In the genomic region with DNA sequence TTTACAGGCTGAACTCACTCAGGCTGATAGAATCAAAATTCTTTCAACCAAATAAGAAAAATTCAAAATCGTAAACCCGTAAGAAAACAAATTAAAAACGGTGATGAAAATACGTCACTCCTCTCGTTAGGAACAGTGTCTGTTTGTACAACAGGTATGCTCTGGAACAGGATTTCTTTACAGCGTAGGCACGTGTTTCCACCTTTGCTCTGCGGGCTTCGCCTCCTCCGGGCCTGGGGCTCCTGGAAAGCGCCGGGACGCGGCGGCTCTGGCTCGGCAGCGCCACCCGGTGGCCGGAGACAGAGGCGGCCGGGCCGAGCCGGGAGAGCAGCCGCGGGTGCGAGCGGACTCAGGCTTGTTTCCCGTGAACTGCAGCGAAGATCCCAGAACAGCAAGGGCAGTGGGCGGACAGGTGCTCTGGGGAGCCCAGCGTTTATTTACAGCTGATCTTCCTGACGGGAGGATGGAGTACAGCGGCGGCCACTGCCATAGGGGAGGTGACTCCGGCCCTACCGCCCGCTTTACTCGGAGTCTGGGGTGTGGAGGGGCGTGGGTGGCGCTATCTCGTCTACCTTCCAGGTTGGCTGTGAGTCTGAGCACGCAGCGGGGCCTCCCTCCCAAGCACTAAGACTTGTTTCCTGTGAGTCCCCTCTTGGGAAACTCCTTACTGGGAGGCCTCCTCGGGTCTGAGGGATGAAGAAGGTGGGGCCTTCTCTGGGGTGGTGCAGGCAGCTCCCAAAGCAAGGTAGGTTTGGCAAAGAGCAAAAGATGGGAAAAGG, we compare ENCODE assay signal across 1 cellular context.
A peak's percentile ranks its signal among the peaks of the same experiment; 100 is the strongest.
TF ChIP-seq lines count a peak whose summit lies in the region.

No MANE protein-coding gene starts in this region.

TF ChIP-seq in K562, 482 proteins besides CTCF, POLR2A, EP300 and RAD21 (continued from another document and continues in another):
- TF ChIP-seq, protein P1, sequence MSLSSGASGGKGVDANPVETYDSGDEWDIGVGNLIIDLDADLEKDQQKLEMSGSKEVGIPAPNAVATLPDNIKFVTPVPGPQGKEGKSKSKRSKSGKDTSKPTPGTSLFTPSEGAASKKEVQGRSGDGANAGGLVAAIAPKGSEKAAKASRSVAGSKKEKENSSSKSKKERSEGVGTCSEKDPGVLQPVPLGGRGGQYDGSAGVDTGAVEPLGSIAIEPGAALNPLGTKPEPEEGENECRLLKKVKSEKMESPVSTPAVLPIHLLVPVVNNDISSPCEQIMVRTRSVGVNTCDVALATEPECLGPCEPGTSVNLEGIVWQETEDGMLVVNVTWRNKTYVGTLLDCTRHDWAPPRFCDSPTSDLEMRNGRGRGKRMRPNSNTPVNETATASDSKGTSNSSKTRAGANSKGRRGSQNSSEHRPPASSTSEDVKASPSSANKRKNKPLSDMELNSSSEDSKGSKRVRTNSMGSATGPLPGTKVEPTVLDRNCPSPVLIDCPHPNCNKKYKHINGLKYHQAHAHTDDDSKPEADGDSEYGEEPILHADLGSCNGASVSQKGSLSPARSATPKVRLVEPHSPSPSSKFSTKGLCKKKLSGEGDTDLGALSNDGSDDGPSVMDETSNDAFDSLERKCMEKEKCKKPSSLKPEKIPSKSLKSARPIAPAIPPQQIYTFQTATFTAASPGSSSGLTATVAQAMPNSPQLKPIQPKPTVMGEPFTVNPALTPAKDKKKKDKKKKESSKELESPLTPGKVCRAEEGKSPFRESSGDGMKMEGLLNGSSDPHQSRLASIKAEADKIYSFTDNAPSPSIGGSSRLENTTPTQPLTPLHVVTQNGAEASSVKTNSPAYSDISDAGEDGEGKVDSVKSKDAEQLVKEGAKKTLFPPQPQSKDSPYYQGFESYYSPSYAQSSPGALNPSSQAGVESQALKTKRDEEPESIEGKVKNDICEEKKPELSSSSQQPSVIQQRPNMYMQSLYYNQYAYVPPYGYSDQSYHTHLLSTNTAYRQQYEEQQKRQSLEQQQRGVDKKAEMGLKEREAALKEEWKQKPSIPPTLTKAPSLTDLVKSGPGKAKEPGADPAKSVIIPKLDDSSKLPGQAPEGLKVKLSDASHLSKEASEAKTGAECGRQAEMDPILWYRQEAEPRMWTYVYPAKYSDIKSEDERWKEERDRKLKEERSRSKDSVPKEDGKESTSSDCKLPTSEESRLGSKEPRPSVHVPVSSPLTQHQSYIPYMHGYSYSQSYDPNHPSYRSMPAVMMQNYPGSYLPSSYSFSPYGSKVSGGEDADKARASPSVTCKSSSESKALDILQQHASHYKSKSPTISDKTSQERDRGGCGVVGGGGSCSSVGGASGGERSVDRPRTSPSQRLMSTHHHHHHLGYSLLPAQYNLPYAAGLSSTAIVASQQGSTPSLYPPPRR (CRISPR knock-in tag; IDR thresholded peaks at IDR 0.05; ENCODE audit: borderline replicate concordance): no peak
- TF ChIP-seq RFX5 (IDR thresholded peaks at IDR 0.05; ENCODE audit: low read depth, low read length) (no peak), FOSL1 (tag; conservative IDR thresholded peaks at IDR 0.05) (peak; percentile 37; the same call in 1 of the 2 replicates), PML (IDR thresholded peaks at IDR 0.05; ENCODE audit: low read length) (no peak), ZFPM2 (CRISPR knock-in tag; IDR thresholded peaks at IDR 0.05) (no peak), ZNF583 (CRISPR knock-in tag; IDR thresholded peaks at IDR 0.05) (peak; percentile 94), ZNF76 (CRISPR knock-in tag; IDR thresholded peaks at IDR 0.05; ENCODE audit: borderline replicate concordance) (peak; percentile 93), FOXA3 (CRISPR knock-in tag; conservative IDR thresholded peaks at IDR 0.05 in 1 of 2, IDR thresholded peaks at IDR 0.05 in 1 of 2) (no peak), ZFP1 (CRISPR knock-in tag; IDR thresholded peaks at IDR 0.05) (no peak), NR1H2 (CRISPR knock-in tag; IDR thresholded peaks at IDR 0.05) (no peak), SNRNP70 (optimal IDR thresholded peaks at IDR 0.05; ENCODE audit: low read depth, low read length) (no peak), ZEB2 (IDR thresholded peaks at IDR 0.05) (no peak), DMBX1 (CRISPR knock-in tag; IDR thresholded peaks at IDR 0.05; ENCODE audit: borderline replicate concordance) (peak; percentile 98), ELF2 (CRISPR knock-in tag; IDR thresholded peaks at IDR 0.05) (no peak), CBFA2T2 (conservative IDR thresholded peaks at IDR 0.05) (no peak), KDM4B (IDR thresholded peaks at IDR 0.05; ENCODE audit: borderline replicate concordance in 2 of 2, low read depth in 1 of 2) (no peak), ZNF121 (CRISPR knock-in tag; conservative IDR thresholded peaks at IDR 0.05) (no peak), HNRNPUL1 (IDR thresholded peaks at IDR 0.05; ENCODE audit: low read length) (no peak), GTF2F1 (IDR thresholded peaks at IDR 0.05; ENCODE audit: low read depth, low read length) (no peak), SIX5 (IDR thresholded peaks at IDR 0.05; ENCODE audit: borderline replicate concordance in 1 of 2, insufficient read depth in 1 of 2, low read depth in 1 of 2, low read length in 2 of 2) (no peak), ZBTB17 (CRISPR knock-in tag; IDR thresholded peaks at IDR 0.05) (peak; percentile 50; the same call in 1 of the 2 replicates), CBFB (CRISPR knock-in tag; IDR thresholded peaks at IDR 0.05) (no peak), NFIC (IDR thresholded peaks at IDR 0.05) (no peak; the same call in 1 of the 2 replicates), ZNF184 (CRISPR knock-in tag; IDR thresholded peaks at IDR 0.05) (no peak), SRSF7 (optimal IDR thresholded peaks at IDR 0.05; ENCODE audit: low read depth, low read length) (no peak)
- TF ChIP-seq, protein P2, sequence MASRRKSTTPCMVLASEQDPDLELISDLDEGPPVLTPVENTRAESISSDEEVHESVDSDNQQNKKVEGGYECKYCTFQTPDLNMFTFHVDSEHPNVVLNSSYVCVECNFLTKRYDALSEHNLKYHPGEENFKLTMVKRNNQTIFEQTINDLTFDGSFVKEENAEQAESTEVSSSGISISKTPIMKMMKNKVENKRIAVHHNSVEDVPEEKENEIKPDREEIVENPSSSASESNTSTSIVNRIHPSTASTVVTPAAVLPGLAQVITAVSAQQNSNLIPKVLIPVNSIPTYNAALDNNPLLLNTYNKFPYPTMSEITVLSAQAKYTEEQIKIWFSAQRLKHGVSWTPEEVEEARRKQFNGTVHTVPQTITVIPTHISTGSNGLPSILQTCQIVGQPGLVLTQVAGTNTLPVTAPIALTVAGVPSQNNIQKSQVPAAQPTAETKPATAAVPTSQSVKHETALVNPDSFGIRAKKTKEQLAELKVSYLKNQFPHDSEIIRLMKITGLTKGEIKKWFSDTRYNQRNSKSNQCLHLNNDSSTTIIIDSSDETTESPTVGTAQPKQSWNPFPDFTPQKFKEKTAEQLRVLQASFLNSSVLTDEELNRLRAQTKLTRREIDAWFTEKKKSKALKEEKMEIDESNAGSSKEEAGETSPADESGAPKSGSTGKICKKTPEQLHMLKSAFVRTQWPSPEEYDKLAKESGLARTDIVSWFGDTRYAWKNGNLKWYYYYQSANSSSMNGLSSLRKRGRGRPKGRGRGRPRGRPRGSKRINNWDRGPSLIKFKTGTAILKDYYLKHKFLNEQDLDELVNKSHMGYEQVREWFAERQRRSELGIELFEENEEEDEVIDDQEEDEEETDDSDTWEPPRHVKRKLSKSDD (conservative IDR thresholded peaks at IDR 0.05; ENCODE audit: low read length): 0 out of 2 replicates have a peak, but pooled peaks have one; percentile 10
- TF ChIP-seq, protein P3, sequence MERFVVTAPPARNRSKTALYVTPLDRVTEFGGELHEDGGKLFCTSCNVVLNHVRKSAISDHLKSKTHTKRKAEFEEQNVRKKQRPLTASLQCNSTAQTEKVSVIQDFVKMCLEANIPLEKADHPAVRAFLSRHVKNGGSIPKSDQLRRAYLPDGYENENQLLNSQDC (CRISPR knock-in tag; IDR thresholded peaks at IDR 0.05): no peak
- TF ChIP-seq, protein P4, sequence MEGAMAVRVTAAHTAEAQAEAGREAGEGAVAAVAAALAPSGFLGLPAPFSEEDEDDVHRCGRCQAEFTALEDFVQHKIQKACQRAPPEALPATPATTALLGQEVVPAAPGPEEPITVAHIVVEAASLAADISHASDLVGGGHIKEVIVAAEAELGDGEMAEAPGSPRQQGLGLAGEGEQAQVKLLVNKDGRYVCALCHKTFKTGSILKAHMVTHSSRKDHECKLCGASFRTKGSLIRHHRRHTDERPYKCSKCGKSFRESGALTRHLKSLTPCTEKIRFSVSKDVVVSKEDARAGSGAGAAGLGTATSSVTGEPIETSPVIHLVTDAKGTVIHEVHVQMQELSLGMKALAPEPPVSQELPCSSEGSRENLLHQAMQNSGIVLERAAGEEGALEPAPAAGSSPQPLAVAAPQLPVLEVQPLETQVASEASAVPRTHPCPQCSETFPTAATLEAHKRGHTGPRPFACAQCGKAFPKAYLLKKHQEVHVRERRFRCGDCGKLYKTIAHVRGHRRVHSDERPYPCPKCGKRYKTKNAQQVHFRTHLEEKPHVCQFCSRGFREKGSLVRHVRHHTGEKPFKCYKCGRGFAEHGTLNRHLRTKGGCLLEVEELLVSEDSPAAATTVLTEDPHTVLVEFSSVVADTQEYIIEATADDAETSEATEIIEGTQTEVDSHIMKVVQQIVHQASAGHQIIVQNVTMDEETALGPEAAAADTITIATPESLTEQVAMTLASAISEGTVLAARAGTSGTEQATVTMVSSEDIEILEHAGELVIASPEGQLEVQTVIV (CRISPR knock-in tag; IDR thresholded peaks at IDR 0.05; ENCODE audit: borderline replicate concordance): no peak
- TF ChIP-seq, protein P5, sequence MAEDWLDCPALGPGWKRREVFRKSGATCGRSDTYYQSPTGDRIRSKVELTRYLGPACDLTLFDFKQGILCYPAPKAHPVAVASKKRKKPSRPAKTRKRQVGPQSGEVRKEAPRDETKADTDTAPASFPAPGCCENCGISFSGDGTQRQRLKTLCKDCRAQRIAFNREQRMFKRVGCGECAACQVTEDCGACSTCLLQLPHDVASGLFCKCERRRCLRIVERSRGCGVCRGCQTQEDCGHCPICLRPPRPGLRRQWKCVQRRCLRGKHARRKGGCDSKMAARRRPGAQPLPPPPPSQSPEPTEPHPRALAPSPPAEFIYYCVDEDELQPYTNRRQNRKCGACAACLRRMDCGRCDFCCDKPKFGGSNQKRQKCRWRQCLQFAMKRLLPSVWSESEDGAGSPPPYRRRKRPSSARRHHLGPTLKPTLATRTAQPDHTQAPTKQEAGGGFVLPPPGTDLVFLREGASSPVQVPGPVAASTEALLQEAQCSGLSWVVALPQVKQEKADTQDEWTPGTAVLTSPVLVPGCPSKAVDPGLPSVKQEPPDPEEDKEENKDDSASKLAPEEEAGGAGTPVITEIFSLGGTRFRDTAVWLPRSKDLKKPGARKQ (CRISPR knock-in tag; IDR thresholded peaks at IDR 0.05): peak; percentile 81; the same call in 1 of the 2 replicates
- TF ChIP-seq, protein P6, sequence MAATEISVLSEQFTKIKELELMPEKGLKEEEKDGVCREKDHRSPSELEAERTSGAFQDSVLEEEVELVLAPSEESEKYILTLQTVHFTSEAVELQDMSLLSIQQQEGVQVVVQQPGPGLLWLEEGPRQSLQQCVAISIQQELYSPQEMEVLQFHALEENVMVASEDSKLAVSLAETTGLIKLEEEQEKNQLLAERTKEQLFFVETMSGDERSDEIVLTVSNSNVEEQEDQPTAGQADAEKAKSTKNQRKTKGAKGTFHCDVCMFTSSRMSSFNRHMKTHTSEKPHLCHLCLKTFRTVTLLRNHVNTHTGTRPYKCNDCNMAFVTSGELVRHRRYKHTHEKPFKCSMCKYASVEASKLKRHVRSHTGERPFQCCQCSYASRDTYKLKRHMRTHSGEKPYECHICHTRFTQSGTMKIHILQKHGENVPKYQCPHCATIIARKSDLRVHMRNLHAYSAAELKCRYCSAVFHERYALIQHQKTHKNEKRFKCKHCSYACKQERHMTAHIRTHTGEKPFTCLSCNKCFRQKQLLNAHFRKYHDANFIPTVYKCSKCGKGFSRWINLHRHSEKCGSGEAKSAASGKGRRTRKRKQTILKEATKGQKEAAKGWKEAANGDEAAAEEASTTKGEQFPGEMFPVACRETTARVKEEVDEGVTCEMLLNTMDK (IDR thresholded peaks at IDR 0.05; ENCODE audit: borderline replicate concordance, insufficient read depth, low read depth, low read length, poor library complexity, severe bottlenecking): peak; percentile 31
- TF ChIP-seq, protein P7, sequence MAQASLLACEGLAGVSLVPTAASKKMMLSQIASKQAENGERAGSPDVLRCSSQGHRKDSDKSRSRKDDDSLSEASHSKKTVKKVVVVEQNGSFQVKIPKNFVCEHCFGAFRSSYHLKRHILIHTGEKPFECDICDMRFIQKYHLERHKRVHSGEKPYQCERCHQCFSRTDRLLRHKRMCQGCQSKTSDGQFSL (CRISPR knock-in tag; IDR thresholded peaks at IDR 0.05): no peak
- TF ChIP-seq, protein P7 (tag; IDR thresholded peaks at IDR 0.05): no peak
- TF ChIP-seq, protein P8, sequence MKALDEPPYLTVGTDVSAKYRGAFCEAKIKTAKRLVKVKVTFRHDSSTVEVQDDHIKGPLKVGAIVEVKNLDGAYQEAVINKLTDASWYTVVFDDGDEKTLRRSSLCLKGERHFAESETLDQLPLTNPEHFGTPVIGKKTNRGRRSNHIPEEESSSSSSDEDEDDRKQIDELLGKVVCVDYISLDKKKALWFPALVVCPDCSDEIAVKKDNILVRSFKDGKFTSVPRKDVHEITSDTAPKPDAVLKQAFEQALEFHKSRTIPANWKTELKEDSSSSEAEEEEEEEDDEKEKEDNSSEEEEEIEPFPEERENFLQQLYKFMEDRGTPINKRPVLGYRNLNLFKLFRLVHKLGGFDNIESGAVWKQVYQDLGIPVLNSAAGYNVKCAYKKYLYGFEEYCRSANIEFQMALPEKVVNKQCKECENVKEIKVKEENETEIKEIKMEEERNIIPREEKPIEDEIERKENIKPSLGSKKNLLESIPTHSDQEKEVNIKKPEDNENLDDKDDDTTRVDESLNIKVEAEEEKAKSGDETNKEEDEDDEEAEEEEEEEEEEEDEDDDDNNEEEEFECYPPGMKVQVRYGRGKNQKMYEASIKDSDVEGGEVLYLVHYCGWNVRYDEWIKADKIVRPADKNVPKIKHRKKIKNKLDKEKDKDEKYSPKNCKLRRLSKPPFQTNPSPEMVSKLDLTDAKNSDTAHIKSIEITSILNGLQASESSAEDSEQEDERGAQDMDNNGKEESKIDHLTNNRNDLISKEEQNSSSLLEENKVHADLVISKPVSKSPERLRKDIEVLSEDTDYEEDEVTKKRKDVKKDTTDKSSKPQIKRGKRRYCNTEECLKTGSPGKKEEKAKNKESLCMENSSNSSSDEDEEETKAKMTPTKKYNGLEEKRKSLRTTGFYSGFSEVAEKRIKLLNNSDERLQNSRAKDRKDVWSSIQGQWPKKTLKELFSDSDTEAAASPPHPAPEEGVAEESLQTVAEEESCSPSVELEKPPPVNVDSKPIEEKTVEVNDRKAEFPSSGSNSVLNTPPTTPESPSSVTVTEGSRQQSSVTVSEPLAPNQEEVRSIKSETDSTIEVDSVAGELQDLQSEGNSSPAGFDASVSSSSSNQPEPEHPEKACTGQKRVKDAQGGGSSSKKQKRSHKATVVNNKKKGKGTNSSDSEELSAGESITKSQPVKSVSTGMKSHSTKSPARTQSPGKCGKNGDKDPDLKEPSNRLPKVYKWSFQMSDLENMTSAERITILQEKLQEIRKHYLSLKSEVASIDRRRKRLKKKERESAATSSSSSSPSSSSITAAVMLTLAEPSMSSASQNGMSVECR (CRISPR knock-in tag; IDR thresholded peaks at IDR 0.05): no peak
